ENCODE assay signal across 8 cellular contexts in the genomic region with DNA sequence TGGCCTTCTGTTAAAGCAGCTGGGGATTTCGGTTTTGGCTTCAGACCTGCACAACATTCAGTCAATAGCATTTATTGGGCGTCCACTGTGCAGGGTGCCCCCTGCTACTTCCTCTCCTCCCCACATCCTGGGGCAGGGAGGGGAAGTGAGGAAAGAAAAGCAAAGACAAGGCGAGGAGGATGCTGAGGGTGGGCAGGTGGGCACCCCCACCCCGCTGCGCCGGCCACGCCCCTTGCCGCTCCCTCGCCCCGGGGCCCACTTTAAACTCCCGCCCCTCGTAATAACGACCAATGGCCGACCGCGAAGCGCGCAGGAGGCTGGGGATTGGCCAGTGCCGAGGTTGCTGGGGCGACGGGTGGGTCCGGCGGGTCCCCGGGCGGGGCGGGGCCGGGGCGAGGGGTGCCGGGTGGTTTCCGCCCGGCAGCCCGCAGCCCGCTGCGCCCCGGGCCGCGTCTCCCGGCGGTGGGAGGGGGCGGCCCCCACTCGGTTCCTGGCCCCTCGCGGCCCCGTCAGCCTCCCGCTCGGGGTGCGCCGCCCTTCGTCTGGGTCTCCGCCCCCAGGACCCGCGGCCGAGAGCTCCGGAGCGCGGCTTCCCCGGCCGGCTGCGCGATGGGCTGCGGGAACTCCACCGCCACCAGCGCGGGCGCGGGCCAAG. TPM values are rescaled to one million over a fixed set of nuclear protein-coding genes. Genes with fewer than 3 reads are reported as not detected.
DNase-seq lines count a peak whose midpoint lies in the region; TF ChIP-seq lines count a peak whose summit lies in the region.

A gene (plus strand): TSS at position 409 of the 655 bp plus-strand sequence. CDS start 201 bp downstream, at position 610.

- H3K36me3 Mint-ChIP-seq in activated naive CD4-positive, alpha-beta T cell treated with anti-CD3 and anti-CD28 coated beads, Interleukin-2, amount 10 ng/mL, durations not matched to agents 7 days and 5 days: peaks cover 21% of the 10 kb centered on the region
- H3K36me3 Mint-ChIP-seq in osteocyte (ENCODE audit: unreplicated experiment): peaks cover 2% of the 10 kb centered on the region

- peak; percentile 94 for DNase-seq in GM10248 (ENCODE audit: extremely low spot score)
- DNase-seq in HFF-Myc (ENCODE audit: extremely low read depth, low read depth): peak; percentile 74
- peak; percentile 92 for DNase-seq in NAMALWA (ENCODE audit: low spot score)
- peak; percentile 85 for DNase-seq in SK-N-DZ (ENCODE audit: low spot score)
- peak; percentile 93 for DNase-seq in activated naive CD4-positive, alpha-beta T cell treated with anti-CD3 and anti-CD28 coated beads, Interleukin-2, amount 10 ng/mL, durations not matched to agents 7 days and 5 days
- DNase-seq in glomerular endothelial cell (ENCODE audit: extremely low read depth, low read depth, low spot score): no peak
- DNase-seq in osteocyte (ENCODE audit: extremely low spot score, unreplicated experiment): peak; percentile 94

- H3K9me3 Mint-ChIP-seq in activated naive CD4-positive, alpha-beta T cell treated with anti-CD3 and anti-CD28 coated beads, Interleukin-2, amount 10 ng/mL, durations not matched to agents 7 days and 5 days: no peaks in the 10 kb centered on the region
- H3K9me3 Mint-ChIP-seq in osteocyte (ENCODE audit: unreplicated experiment): no peaks in the 10 kb centered on the region

- H3K27me3 Mint-ChIP-seq in activated naive CD4-positive, alpha-beta T cell treated with anti-CD3 and anti-CD28 coated beads, Interleukin-2, amount 10 ng/mL, durations not matched to agents 7 days and 5 days: no peaks in the 10 kb centered on the region
- H3K27me3 Mint-ChIP-seq in osteocyte (ENCODE audit: unreplicated experiment): no peaks in the 10 kb centered on the region

- POLR2A ChIA-PET in GM10248 (lab: Yijun Ruan, JAX): interaction anchor here (0.7 kb wide), 2 partner anchors 11 to 1411 kb away, joined by 3 read pairs; no protein-coding TSS in a partner anchor

- peaks cover 86% of the 10 kb centered on the region for H3K4me1 Mint-ChIP-seq in activated naive CD4-positive, alpha-beta T cell treated with anti-CD3 and anti-CD28 coated beads, Interleukin-2, amount 10 ng/mL, durations not matched to agents 7 days and 5 days
- H3K4me1 Mint-ChIP-seq in osteocyte (ENCODE audit: unreplicated experiment): peaks cover 62% of the 10 kb centered on the region

- CTCF ChIA-PET in GM10248 (lab: Yijun Ruan, JAX): interaction anchor here (1.1 to 1.5 kb wide), 2 partner anchors 9 to 24 kb away, joined by 3 to 4 read pairs; no protein-coding TSS in a partner anchor
- CTCF ChIA-PET in activated naive CD4-positive, alpha-beta T cell treated with anti-CD3 and anti-CD28 coated beads, Interleukin-2, amount 10 ng/mL, durations not matched to agents 7 days and 5 days (lab: Charles Lee): interaction anchor here (1.3 to 1.9 kb wide), 2 partner anchors 26 to 53 kb away, joined by 3 to 7 read pairs; no protein-coding TSS in a partner anchor

- TF ChIP-seq CTCF in GM10248 (IDR thresholded peaks at IDR 0.05; ENCODE audit: control extremely low read depth, extremely low read depth, low read depth, missing control alignments) (no peak), HFF-Myc (IDR thresholded peaks at IDR 0.05; ENCODE audit: low read depth, low read length, missing control alignments) (no peak), osteocyte (IDR thresholded peaks at IDR 0.05) (no peak)

- WGBS in thymus: under 1% methylated on average over 66 of the region's 66 CpGs

- peak within 1 kb of the TSS; percentile 81 for H3K4me3 Mint-ChIP-seq in activated naive CD4-positive, alpha-beta T cell treated with anti-CD3 and anti-CD28 coated beads, Interleukin-2, amount 10 ng/mL, durations not matched to agents 7 days and 5 days
- H3K4me3 Mint-ChIP-seq in osteocyte (ENCODE audit: unreplicated experiment): peak within 1 kb of the TSS; percentile 78

- no peaks in the 10 kb centered on the region for H3K27me3 ChIP-seq in thymus (ENCODE audit: control insufficient read depth, insufficient read depth)

- H3K36me3 ChIP-seq in thymus (ENCODE audit: control insufficient read depth, insufficient read depth): no peaks in the 10 kb centered on the region

- peaks cover 9% of the 10 kb centered on the region for H3K4me1 ChIP-seq in thymus (ENCODE audit: control insufficient read depth, insufficient read depth, low read length)

- H3K27ac Mint-ChIP-seq in activated naive CD4-positive, alpha-beta T cell treated with anti-CD3 and anti-CD28 coated beads, Interleukin-2, amount 10 ng/mL, durations not matched to agents 7 days and 5 days: peak within 1 kb of the TSS; percentile 87
- peak within 1 kb of the TSS; percentile 84 for H3K27ac Mint-ChIP-seq in osteocyte (ENCODE audit: unreplicated experiment)

- peak within 1 kb of the TSS; percentile 70 for H3K27ac ChIP-seq in thymus (ENCODE audit: low read depth)

- H3K4me3 ChIP-seq in HFF-Myc (replicated peaks; ENCODE audit: low read depth, low read length) (peak within 1 kb of the TSS; percentile 81), thymus (ENCODE audit: low read length) (peak within 1 kb of the TSS; percentile 88)

- no peaks in the 10 kb centered on the region for H3K9me3 ChIP-seq in thymus (ENCODE audit: control insufficient read depth)

RNA-seq across cellular contexts. Expression of the gene that starts here (rescaled TPM):
- 55.9 and 57.1 TPM in 2 replicates for polyA plus RNA-seq in SK-N-DZ (2014; cell fraction: cytosol; rRNA removed)
- 39.7 and 41.7 TPM in 2 replicates for polyA plus RNA-seq in SK-N-DZ (2014; cell fraction: nucleus; rRNA removed)
- 77.4 and 81.8 TPM in 2 replicates for total RNA-seq in glomerular endothelial cell
- 157 and 169 TPM in 2 replicates for total RNA-seq in osteocyte
- 30.0 TPM for polyA plus RNA-seq in thymus
